In the genomic region with DNA sequence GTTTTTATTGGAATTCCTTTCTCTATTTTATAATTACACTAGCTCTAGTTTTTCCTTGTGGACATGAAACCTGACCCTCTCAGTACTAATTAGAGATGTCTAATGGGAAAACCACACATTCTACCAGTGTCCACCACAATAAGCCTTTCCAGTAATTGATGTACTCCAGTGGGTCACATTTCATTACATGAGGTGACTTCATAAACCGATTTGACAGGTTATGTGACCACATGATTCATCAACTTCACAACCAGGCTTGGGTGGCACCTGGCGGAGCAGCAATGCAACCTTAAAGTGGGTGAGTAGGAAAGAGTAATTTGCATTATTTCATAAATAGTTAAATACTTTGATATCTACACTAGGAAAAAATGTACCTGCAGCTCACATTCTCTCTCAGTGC, we compare ENCODE assay signal across 33 cellular contexts.
"Had no signal": no experiment of that assay in that cellular context is flagged by ENCODE, and none has a peak within 500 bp of the region (broad histone marks: within the 10 kb centered on the region; RNA-seq: fewer than 3 reads in every experiment).

No MANE protein-coding gene starts in this region.

- H3K27me3 Mint-ChIP-seq: activated CD4-positive, alpha-beta T cell treated with anti-CD3 and anti-CD28 coated beads, Interleukin-2, amount 10 ng/mL, durations not matched to agents 24 days and 14 days; activated CD8-positive, alpha-beta T cell treated with anti-CD3 and anti-CD28 coated beads for 36 hours; activated naive CD8-positive, alpha-beta T cell treated with anti-CD3 and anti-CD28 coated beads, Interleukin-2, amount 10 ng/mL, durations not matched to agents 7 days and 5 days had no signal

- H3K9me3 ChIP-seq: ascending aorta, body of pancreas, SJCRH30 had no signal

- H3K4me1 Mint-ChIP-seq: activated CD4-positive, alpha-beta T cell treated with anti-CD3 and anti-CD28 coated beads, Interleukin-2, amount 10 ng/mL, durations not matched to agents 24 days and 14 days; activated naive CD4-positive, alpha-beta T cell treated with anti-CD3 and anti-CD28 coated beads, Interleukin-2, amount 50 U/mL, for 24 hours; activated naive CD8-positive, alpha-beta T cell treated with anti-CD3 and anti-CD28 coated beads, Interleukin-2, amount 10 ng/mL, durations not matched to agents 7 days and 5 days; activated T-helper 17 cell treated with anti-CD3 and anti-CD28 coated beads, Interleukin-2, amount 50 U/mL, for 72 hours had no signal

- FAIRE-seq: K562, TTC549 had no signal

- H3K27ac ChIP-seq: ascending aorta, body of pancreas, breast epithelium, SJCRH30, SK-N-MC had no signal

- H3K27ac Mint-ChIP-seq: activated CD4-positive, alpha-beta T cell treated with anti-CD3 and anti-CD28 coated beads, Interleukin-2, amount 10 ng/mL, durations not matched to agents 24 days and 14 days; activated CD8-positive, alpha-beta T cell treated with anti-CD3 and anti-CD28 coated beads for 36 hours; activated naive CD4-positive, alpha-beta T cell treated with anti-CD3 and anti-CD28 coated beads, Interleukin-2, amount 50 U/mL, for 24 hours; activated naive CD8-positive, alpha-beta T cell treated with anti-CD3 and anti-CD28 coated beads, Interleukin-2, amount 10 ng/mL, durations not matched to agents 7 days and 5 days; activated T-cell treated with anti-CD3 and anti-CD28 coated beads, Interleukin-2, amount 50 U/mL, for 72 hours; activated T-helper 17 cell treated with anti-CD3 and anti-CD28 coated beads, Interleukin-2, amount 50 U/mL, for 72 hours; T-helper 1 cell treated with Interleukin-12 subunit alpha and Interleukin-12 subunit beta and Interleukin-4 antibody, amounts not matched to agents 30 μg/mL and 1 μg/mL, for 36 hours; T-helper 2 cell treated with Interferon-gamma antibody and Interleukin-4, amounts not matched to agents 5 μg/mL and 100 μg/mL, for 36 hours had no signal

- H3K36me3 ChIP-seq: ascending aorta, breast epithelium, SJCRH30 had no signal

- ATAC-seq: activated CD8-positive, alpha-beta T cell treated with anti-CD3 and anti-CD28 coated beads for 36 hours; activated T-cell treated with anti-CD3 and anti-CD28 coated beads, Interleukin-2, amount 50 U/mL, for 72 hours; activated T-helper 17 cell treated with anti-CD3 and anti-CD28 coated beads, Interleukin-2, amount 50 U/mL, for 72 hours; body of pancreas; K562; Panc1 had no signal

- DNase-seq: activated CD4-positive, alpha-beta T cell treated with anti-CD3 and anti-CD28 coated beads, Interleukin-2, amount 10 ng/mL, durations not matched to agents 24 days and 14 days; activated CD4-positive, alpha-beta T cell treated with anti-CD3 and anti-CD28 coated beads, Interleukin-2, amount 50 U/mL, for 4 hours; activated CD8-positive, alpha-beta T cell treated with anti-CD3 and anti-CD28 coated beads for 36 hours; activated effector memory CD4-positive, alpha-beta T cell treated with anti-CD3 and anti-CD28 coated beads, Interleukin-2, amount 50 U/mL, for 16 hours; activated naive CD4-positive, alpha-beta T cell; activated naive CD8-positive, alpha-beta T cell treated with anti-CD3 and anti-CD28 coated beads, Interleukin-2, amount 10 ng/mL, durations not matched to agents 7 days and 5 days; activated T-cell treated with anti-CD3 and anti-CD28 coated beads, Interleukin-2, amount 50 U/mL, for 1 hour; activated T-cell treated with anti-CD3 and anti-CD28 coated beads, Interleukin-2, amount 50 U/mL, for 72 hours; amygdala; body of pancreas; NCI-H1105 treated with DMSO at 0.1 percent for 48 hours; NCI-H1436; NCI-H1694; NCI-H1930; NCI-H2081 treated with DMSO at 0.1 percent for 48 hours; NCI-H2171 treated with DMSO at 0.1 percent for 48 hours; NCI-H2227 treated with DMSO at 0.1 percent for 48 hours; NCI-H446; NCI-H510A treated with DMSO at 0.1 percent for 48 hours; NCI-H748 treated with DMSO at 0.1 percent for 48 hours; NK-92 treated with Interleukin-12 subunit alpha and Interleukin-12 subunit beta, amount 100 ng/mL, for 24 hours; SHP77; SJCRH30 had no signal

- H3K36me3 Mint-ChIP-seq: activated naive CD4-positive, alpha-beta T cell treated with anti-CD3 and anti-CD28 coated beads, Interleukin-2, amount 50 U/mL, for 24 hours; activated naive CD8-positive, alpha-beta T cell treated with anti-CD3 and anti-CD28 coated beads, Interleukin-2, amount 10 ng/mL, durations not matched to agents 7 days and 5 days had no signal

- H3K4me3 ChIP-seq: ascending aorta, body of pancreas, breast epithelium, K562, SJCRH30, SK-N-MC had no signal

- H3K27me3 ChIP-seq: ascending aorta, body of pancreas, breast epithelium, SJCRH30 had no signal

- H3K4me3 Mint-ChIP-seq: activated CD4-positive, alpha-beta T cell treated with anti-CD3 and anti-CD28 coated beads, Interleukin-2, amount 10 ng/mL, durations not matched to agents 24 days and 14 days; activated CD8-positive, alpha-beta T cell treated with anti-CD3 and anti-CD28 coated beads for 36 hours; activated naive CD4-positive, alpha-beta T cell treated with anti-CD3 and anti-CD28 coated beads, Interleukin-2, amount 50 U/mL, for 24 hours; activated naive CD8-positive, alpha-beta T cell treated with anti-CD3 and anti-CD28 coated beads, Interleukin-2, amount 10 ng/mL, durations not matched to agents 7 days and 5 days; activated T-cell treated with anti-CD3 and anti-CD28 coated beads, Interleukin-2, amount 50 U/mL, for 72 hours; activated T-helper 17 cell treated with anti-CD3 and anti-CD28 coated beads, Interleukin-2, amount 50 U/mL, for 72 hours; T-helper 1 cell treated with Interleukin-12 subunit alpha and Interleukin-12 subunit beta and Interleukin-4 antibody, amounts not matched to agents 30 μg/mL and 1 μg/mL, for 36 hours; T-helper 2 cell treated with Interferon-gamma antibody and Interleukin-4, amounts not matched to agents 5 μg/mL and 100 μg/mL, for 36 hours had no signal

- H3K9me3 Mint-ChIP-seq: activated CD4-positive, alpha-beta T cell treated with anti-CD3 and anti-CD28 coated beads, Interleukin-2, amount 10 ng/mL, durations not matched to agents 24 days and 14 days; activated CD8-positive, alpha-beta T cell treated with anti-CD3 and anti-CD28 coated beads for 36 hours; activated naive CD4-positive, alpha-beta T cell treated with anti-CD3 and anti-CD28 coated beads, Interleukin-2, amount 50 U/mL, for 24 hours; T-helper 1 cell treated with Interleukin-12 subunit alpha and Interleukin-12 subunit beta and Interleukin-4 antibody, amounts not matched to agents 30 μg/mL and 1 μg/mL, for 36 hours; T-helper 2 cell treated with Interferon-gamma antibody and Interleukin-4, amounts not matched to agents 5 μg/mL and 100 μg/mL, for 36 hours had no signal

- H3K4me1 ChIP-seq: ascending aorta, body of pancreas, breast epithelium, SJCRH30 had no signal
